In genomic region chrX:9855536-9856320, GRCh38 we compare ENCODE assay signal across 24 cellular contexts.
DNase-seq lines count a peak whose midpoint lies in the region; TF ChIP-seq lines count a peak whose summit lies in the region.
"Had no signal": no experiment of that assay in that cellular context is flagged by ENCODE, and none has a peak within 500 bp of the region (broad histone marks: within the 10 kb centered on the region; RNA-seq: fewer than 3 reads in every experiment).

No MANE protein-coding gene starts in this region.

- H3K27ac ChIP-seq in neural progenitor cell (no peak overlapping the region), hepatocyte (no peak overlapping the region)
- H3K27ac ChIP-seq: testis had no signal

- H2AFZ ChIP-seq in neural progenitor cell (replicated peaks) (no peak overlapping the region), hepatocyte (no peak overlapping the region)
- H2AFZ ChIP-seq: GM23338 had no signal

- H3K4me1 Mint-ChIP-seq in neural progenitor cell (peaks cover 52% of the 10 kb centered on the region), Calu3 (ENCODE audit: low read depth, unreplicated experiment) (no peaks in the 10 kb centered on the region)
- H3K4me1 Mint-ChIP-seq: naive thymus-derived CD8-positive, alpha-beta T cell; stimulated activated memory B cell treated with anti-CD40 and anti-IgM and Interleukin-4, amounts not matched to agents 10 μg/mL and 1 μg/mL and 100 μg/mL, for 72 hours had no signal

- 64% methylated on average over 15 of the region's 15 CpGs for WGBS in hepatocyte (ENCODE audit: low lambda C conversion rate, missing lambda C conversion rate)

- no TSS peak for BruUV-seq in Calu3 (replicated peaks; lab: Mats Ljungman, UMichigan)

- H3K9me3 Mint-ChIP-seq in neural progenitor cell = peaks cover 9% of the 10 kb centered on the region
- H3K9me3 Mint-ChIP-seq in Calu3 (ENCODE audit: low read depth, unreplicated experiment) = no peaks in the 10 kb centered on the region
- H3K9me3 Mint-ChIP-seq: activated T-cell treated with anti-CD3 and anti-CD28 coated beads, Interleukin-2, amount 50 U/mL, for 4 hours; GM23338; naive thymus-derived CD8-positive, alpha-beta T cell; stimulated activated memory B cell treated with anti-CD40 and anti-IgM and Interleukin-4, amounts not matched to agents 10 μg/mL and 1 μg/mL and 100 μg/mL, for 72 hours; T-helper 1 cell treated with Interleukin-12 subunit alpha and Interleukin-12 subunit beta and Interleukin-4 antibody, amounts not matched to agents 30 μg/mL and 1 μg/mL, for 36 hours had no signal

- H3K4me3 Mint-ChIP-seq in neural progenitor cell (no peak overlapping the region), Calu3 (ENCODE audit: low read depth, unreplicated experiment) (no peak overlapping the region)
- H3K4me3 Mint-ChIP-seq: activated T-cell treated with anti-CD3 and anti-CD28 coated beads, Interleukin-2, amount 50 U/mL, for 4 hours; GM23338; naive thymus-derived CD8-positive, alpha-beta T cell; stimulated activated memory B cell treated with anti-CD40 and anti-IgM and Interleukin-4, amounts not matched to agents 10 μg/mL and 1 μg/mL and 100 μg/mL, for 72 hours; T-helper 1 cell treated with Interleukin-12 subunit alpha and Interleukin-12 subunit beta and Interleukin-4 antibody, amounts not matched to agents 30 μg/mL and 1 μg/mL, for 36 hours had no signal

- peak; percentile 4 for DNase-seq in NCI-H82 (lab: John Stamatoyannopoulos, UW)
- DNase-seq in NCI-H82 treated with DMSO at 0.1 percent for 48 hours (lab: John Stamatoyannopoulos, UW; ENCODE audit: unreplicated experiment) = no peak
- peak; percentile 5 for DNase-seq in fibroblast of peridontal ligament (ENCODE audit: extremely low read depth)
- no peak for DNase-seq in neural progenitor cell (ENCODE audit: low spot score)
- DNase-seq in HUDEP-2 (lab: John Stamatoyannopoulos, UW; ENCODE audit: unreplicated experiment in 76 of 76) = no peak
- DNase-seq in hepatocyte (ENCODE audit: low spot score) = no peak
- DNase-seq in Calu3 = no peak
- no peak for DNase-seq in DMS 273 treated with DMSO at 0.1 percent for 48 hours (lab: John Stamatoyannopoulos, UW)
- DNase-seq: 8988T; activated CD8-positive, alpha-beta memory T cell treated with anti-CD3 and anti-CD28 coated beads for 24 hours; activated naive CD4-positive, alpha-beta T cell treated with Interleukin-2 at 50 U/mL for 16 hours; activated T-cell treated with anti-CD3 and anti-CD28 coated beads, Interleukin-2, amount 50 U/mL, for 4 hours; amniotic stem cell; DND-41; foreskin fibroblast; naive thymus-derived CD8-positive, alpha-beta T cell; NCI-H1105 treated with DMSO at 0.1 percent for 48 hours; NCI-H2081 treated with DMSO at 0.1 percent for 48 hours; NCI-H510A treated with DMSO at 0.1 percent for 48 hours; testis had no signal

- H3K79me2 ChIP-seq in neural progenitor cell (ENCODE audit: low read depth) = peaks cover 9% of the 10 kb centered on the region
- H3K79me2 ChIP-seq in hepatocyte = peaks cover 3% of the 10 kb centered on the region

- no peaks in the 10 kb centered on the region for H3K36me3 ChIP-seq in neural progenitor cell
- no peaks in the 10 kb centered on the region for H3K36me3 ChIP-seq in hepatocyte (replicated peaks; ENCODE audit: insufficient read depth, low read depth)

- intact Hi-C loops in Calu3 (cut with micrococcal nuclease; ENCODE audit: unreplicated experiment) = no loop called here

- H3K27me3 Mint-ChIP-seq in neural progenitor cell (ENCODE audit: insufficient read depth, low read depth) (peaks cover 7% of the 10 kb centered on the region), Calu3 (ENCODE audit: unreplicated experiment) (no peaks in the 10 kb centered on the region)

- H3K9me2 ChIP-seq in hepatocyte (replicated peaks; ENCODE audit: insufficient read depth) = no peaks in the 10 kb centered on the region

- H3K4me2 ChIP-seq in neural progenitor cell = no peak overlapping the region
- no peak overlapping the region for H3K4me2 ChIP-seq in hepatocyte
- H3K4me2 ChIP-seq: GM23338, smooth muscle cell had no signal

- no peak overlapping the region for H3K9ac ChIP-seq in neural progenitor cell

- CTCF ChIA-PET in Calu3 (lab: Charles Lee) = no interaction called here

- H3K9me3 ChIP-seq in neural progenitor cell (ENCODE audit: low read depth) = no peaks in the 10 kb centered on the region
- H3K9me3 ChIP-seq in hepatocyte (ENCODE audit: low read depth) = no peaks in the 10 kb centered on the region
- H3K9me3 ChIP-seq: testis had no signal

- H3K4me1 ChIP-seq in neural progenitor cell (peaks cover 19% of the 10 kb centered on the region), hepatocyte (ENCODE audit: insufficient read depth) (peaks cover 3% of the 10 kb centered on the region)
- H3K4me1 ChIP-seq: testis had no signal

- no peak overlapping the region for H3K4me3 ChIP-seq in neural progenitor cell
- no peak overlapping the region for H3K4me3 ChIP-seq in hepatocyte
- H3K4me3 ChIP-seq: GM23338, smooth muscle cell, testis had no signal

- TF ChIP-seq CTCF in neural progenitor cell (IDR thresholded peaks at IDR 0.05) (no peak), hepatocyte (IDR thresholded peaks at IDR 0.05; ENCODE audit: poor library complexity) (no peak), Calu3 (IDR thresholded peaks at IDR 0.05; ENCODE audit: unreplicated experiment) (no peak)

- H3K27ac Mint-ChIP-seq in neural progenitor cell (peak overlapping the region; percentile 87), Calu3 (ENCODE audit: unreplicated experiment) (no peak overlapping the region)
- H3K27ac Mint-ChIP-seq: GM23338; naive thymus-derived CD8-positive, alpha-beta T cell; stimulated activated memory B cell treated with anti-CD40 and anti-IgM and Interleukin-4, amounts not matched to agents 10 μg/mL and 1 μg/mL and 100 μg/mL, for 72 hours; T-helper 1 cell treated with Interleukin-12 subunit alpha and Interleukin-12 subunit beta and Interleukin-4 antibody, amounts not matched to agents 30 μg/mL and 1 μg/mL, for 36 hours had no signal

- H3F3A ChIP-seq in neural progenitor cell (ENCODE audit: low read depth) = no peaks in the 10 kb centered on the region

- H3K27me3 ChIP-seq in neural progenitor cell (no peaks in the 10 kb centered on the region), hepatocyte (no peaks in the 10 kb centered on the region)
- H3K27me3 ChIP-seq: testis had no signal

- peaks cover 5% of the 10 kb centered on the region for H3K36me3 Mint-ChIP-seq in neural progenitor cell
- H3K36me3 Mint-ChIP-seq in Calu3 (ENCODE audit: insufficient read depth, unreplicated experiment) = peaks cover 4% of the 10 kb centered on the region
- H3K36me3 Mint-ChIP-seq: naive thymus-derived CD8-positive, alpha-beta T cell; stimulated activated memory B cell treated with anti-CD40 and anti-IgM and Interleukin-4, amounts not matched to agents 10 μg/mL and 1 μg/mL and 100 μg/mL, for 72 hours had no signal

- H4K20me1 ChIP-seq in neural progenitor cell (ENCODE audit: low read depth) = no peaks in the 10 kb centered on the region
- no peaks in the 10 kb centered on the region for H4K20me1 ChIP-seq in hepatocyte (ENCODE audit: insufficient read depth, poor library complexity, severe bottlenecking)

Comparison
In these comparisons a context has a peak if more than half of its experiments do, and no peak if none do; other contexts are left out.
1. DNase-seq: peak in NCI-H82 (single experiment) and fibroblast of peridontal ligament (single experiment); none in NCI-H82 treated with DMSO at 0.1 percent for 48 hours (single experiment), neural progenitor cell (single experiment), HUDEP-2 (0 of 76), hepatocyte (single experiment), Calu3 (single experiment) and DMS 273 treated with DMSO at 0.1 percent for 48 hours (single experiment).